In genomic region chr20:6715350-6716063, GRCh38 we compare ENCODE assay signal across 1 cellular context.
TF ChIP-seq lines count a peak whose summit lies in the region.

No MANE protein-coding gene starts in this region.

TF ChIP-seq in GM23338, 12 proteins besides CTCF, POLR2A, EP300 and RAD21 (continued from another document):
- TF ChIP-seq, protein P1, sequence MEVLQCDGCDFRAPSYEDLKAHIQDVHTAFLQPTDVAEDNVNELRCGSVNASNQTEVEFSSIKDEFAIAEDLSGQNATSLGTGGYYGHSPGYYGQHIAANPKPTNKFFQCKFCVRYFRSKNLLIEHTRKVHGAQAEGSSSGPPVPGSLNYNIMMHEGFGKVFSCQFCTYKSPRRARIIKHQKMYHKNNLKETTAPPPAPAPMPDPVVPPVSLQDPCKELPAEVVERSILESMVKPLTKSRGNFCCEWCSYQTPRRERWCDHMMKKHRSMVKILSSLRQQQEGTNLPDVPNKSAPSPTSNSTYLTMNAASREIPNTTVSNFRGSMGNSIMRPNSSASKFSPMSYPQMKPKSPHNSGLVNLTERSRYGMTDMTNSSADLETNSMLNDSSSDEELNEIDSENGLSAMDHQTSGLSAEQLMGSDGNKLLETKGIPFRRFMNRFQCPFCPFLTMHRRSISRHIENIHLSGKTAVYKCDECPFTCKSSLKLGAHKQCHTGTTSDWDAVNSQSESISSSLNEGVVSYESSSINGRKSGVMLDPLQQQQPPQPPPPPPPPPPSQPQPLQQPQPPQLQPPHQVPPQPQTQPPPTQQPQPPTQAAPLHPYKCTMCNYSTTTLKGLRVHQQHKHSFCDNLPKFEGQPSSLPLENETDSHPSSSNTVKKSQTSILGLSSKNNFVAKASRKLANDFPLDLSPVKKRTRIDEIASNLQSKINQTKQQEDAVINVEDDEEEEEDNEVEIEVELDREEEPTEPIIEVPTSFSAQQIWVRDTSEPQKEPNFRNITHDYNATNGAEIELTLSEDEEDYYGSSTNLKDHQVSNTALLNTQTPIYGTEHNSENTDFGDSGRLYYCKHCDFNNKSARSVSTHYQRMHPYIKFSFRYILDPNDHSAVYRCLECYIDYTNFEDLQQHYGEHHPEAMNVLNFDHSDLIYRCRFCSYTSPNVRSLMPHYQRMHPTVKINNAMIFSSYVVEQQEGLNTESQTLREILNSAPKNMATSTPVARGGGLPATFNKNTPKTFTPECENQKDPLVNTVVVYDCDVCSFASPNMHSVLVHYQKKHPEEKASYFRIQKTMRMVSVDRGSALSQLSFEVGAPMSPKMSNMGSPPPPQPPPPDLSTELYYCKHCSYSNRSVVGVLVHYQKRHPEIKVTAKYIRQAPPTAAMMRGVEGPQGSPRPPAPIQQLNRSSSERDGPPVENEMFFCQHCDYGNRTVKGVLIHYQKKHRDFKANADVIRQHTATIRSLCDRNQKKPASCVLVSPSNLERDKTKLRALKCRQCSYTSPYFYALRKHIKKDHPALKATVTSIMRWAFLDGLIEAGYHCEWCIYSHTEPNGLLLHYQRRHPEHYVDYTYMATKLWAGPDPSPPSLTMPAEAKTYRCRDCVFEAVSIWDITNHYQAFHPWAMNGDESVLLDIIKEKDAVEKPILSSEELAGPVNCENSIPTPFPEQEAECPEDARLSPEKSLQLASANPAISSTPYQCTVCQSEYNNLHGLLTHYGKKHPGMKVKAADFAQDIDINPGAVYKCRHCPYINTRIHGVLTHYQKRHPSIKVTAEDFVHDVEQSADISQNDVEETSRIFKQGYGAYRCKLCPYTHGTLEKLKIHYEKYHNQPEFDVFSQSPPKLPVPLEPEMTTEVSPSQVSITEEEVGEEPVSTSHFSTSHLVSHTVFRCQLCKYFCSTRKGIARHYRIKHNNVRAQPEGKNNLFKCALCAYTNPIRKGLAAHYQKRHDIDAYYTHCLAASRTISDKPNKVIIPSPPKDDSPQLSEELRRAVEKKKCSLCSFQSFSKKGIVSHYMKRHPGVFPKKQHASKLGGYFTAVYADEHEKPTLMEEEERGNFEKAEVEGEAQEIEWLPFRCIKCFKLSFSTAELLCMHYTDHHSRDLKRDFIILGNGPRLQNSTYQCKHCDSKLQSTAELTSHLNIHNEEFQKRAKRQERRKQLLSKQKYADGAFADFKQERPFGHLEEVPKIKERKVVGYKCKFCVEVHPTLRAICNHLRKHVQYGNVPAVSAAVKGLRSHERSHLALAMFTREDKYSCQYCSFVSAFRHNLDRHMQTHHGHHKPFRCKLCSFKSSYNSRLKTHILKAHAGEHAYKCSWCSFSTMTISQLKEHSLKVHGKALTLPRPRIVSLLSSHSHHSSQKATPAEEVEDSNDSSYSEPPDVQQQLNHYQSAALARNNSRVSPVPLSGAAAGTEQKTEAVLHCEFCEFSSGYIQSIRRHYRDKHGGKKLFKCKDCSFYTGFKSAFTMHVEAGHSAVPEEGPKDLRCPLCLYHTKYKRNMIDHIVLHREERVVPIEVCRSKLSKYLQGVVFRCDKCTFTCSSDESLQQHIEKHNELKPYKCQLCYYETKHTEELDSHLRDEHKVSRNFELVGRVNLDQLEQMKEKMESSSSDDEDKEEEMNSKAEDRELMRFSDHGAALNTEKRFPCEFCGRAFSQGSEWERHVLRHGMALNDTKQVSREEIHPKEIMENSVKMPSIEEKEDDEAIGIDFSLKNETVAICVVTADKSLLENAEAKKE (CRISPR knock-in tag; IDR thresholded peaks at IDR 0.05), result no peak
- TF ChIP-seq POLR2AphosphoS5 (IDR thresholded peaks at IDR 0.05; ENCODE audit: low read depth), result no peak
- TF ChIP-seq ZNF331 (CRISPR knock-in tag; IDR thresholded peaks at IDR 0.05; ENCODE audit: low read depth), result no peak
- TF ChIP-seq STAT1 (IDR thresholded peaks at IDR 0.05; ENCODE audit: unreplicated experiment), result no peak
TF ChIP-seq in GM23338: peak in this region for 0.
